In the genomic region with DNA sequence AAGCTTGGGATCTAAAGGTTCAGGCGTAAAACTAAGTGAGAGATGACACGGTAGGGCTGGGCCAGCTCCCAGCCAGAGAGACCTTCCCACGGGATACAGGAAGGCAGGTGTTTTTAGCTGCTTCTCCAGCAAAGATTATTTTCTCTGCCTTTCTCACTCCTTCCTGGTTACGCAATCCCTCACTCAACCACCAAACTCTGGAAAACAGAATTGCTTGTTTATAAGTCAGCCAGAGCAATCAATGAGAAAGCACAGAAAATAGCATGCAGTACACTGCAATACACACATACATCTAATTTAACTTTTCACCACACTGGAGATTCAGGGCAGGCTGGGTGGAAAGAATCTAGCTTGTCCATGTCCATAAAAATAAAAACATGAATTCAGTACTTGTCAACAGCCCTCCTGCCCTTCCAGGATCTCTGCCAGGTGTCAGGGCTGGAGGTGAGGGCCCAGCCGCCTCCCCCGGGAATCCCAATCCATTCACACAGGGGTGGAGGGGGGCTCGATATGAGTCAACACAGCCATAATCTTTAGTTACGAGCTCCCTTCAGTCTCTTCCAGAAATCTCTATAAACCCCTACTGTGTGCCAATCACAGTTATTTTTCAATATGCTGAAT, we compare ENCODE assay signal across 9 cellular contexts. TPM values are rescaled to one million over a fixed set of nuclear protein-coding genes. Genes with fewer than 3 reads are reported as not detected.
A peak's percentile ranks its signal among the peaks of the same experiment; 100 is the strongest.
DNase-seq lines count a peak whose midpoint lies in the region; ATAC-seq and TF ChIP-seq lines count a peak whose summit lies in the region.
"Had no signal": no experiment of that assay in that cellular context is flagged by ENCODE, and none has a peak within 500 bp of the region (broad histone marks: within the 10 kb centered on the region; RNA-seq: fewer than 3 reads in every experiment).

No MANE protein-coding gene starts in this region.

- peak overlapping the region; percentile 47 for H3K27ac ChIP-seq in HEK293 (ENCODE audit: extremely low read depth, low read depth, low read length)
- peak overlapping the region; percentile 61 for H3K27ac ChIP-seq in Panc1 (ENCODE audit: low read length)
- no peak overlapping the region for H3K27ac ChIP-seq in foreskin keratinocyte

- DNase-seq in Panc1 (ENCODE audit: low read depth, low spot score) (no peak), foreskin keratinocyte (peak; percentile 27 to 58), renal cortical epithelial cell (ENCODE audit: low read depth) (peak; percentile 98), HAP-1 (ENCODE audit: low spot score in 2 of 2) (no peak)
- DNase-seq: activated T-cell treated with anti-CD3 and anti-CD28 coated beads, Interleukin-2, amount 50 U/mL, for 24 hours; naive B cell had no signal

- intact Hi-C loops in Panc1 (cut with micrococcal nuclease; ENCODE audit: unreplicated experiment): loop anchor here (10.0 kb wide), 1 partner anchor 62 kb away; no protein-coding TSS in a partner anchor

- POLR2A ChIA-PET in HEK293 (lab: Yijun Ruan, JAX): interaction anchor here (0.6 to 3.0 kb wide), 9 partner anchors 8 to 124 kb away, joined by 3 to 10 read pairs (median 5); no protein-coding TSS in a partner anchor
- POLR2A ChIA-PET in Panc1 (lab: Charles Lee): interaction anchor here (0.6 to 0.7 kb wide), 2 partner anchors 58 to 1333 kb away, joined by 3 to 5 read pairs; no protein-coding TSS in a partner anchor

- no peaks in the 10 kb centered on the region for H3K27me3 ChIP-seq in Panc1 (ENCODE audit: control insufficient read depth, insufficient read depth, low read length)
- H3K27me3 ChIP-seq in foreskin keratinocyte: no peaks in the 10 kb centered on the region
- H3K27me3 ChIP-seq in HAP-1 (ENCODE audit: low read depth): no peaks in the 10 kb centered on the region

- BruUV-seq in Panc1 (replicated peaks; lab: Mats Ljungman, UMichigan): TSS peak; percentile 30

- peaks cover 5 to 44% of the 10 kb centered on the region in 2 experiments for H3K36me3 ChIP-seq in HEK293 (ENCODE audit: control insufficient read depth in 2 of 2, insufficient read depth in 1 of 2, low read length in 2 of 2)
- peaks cover 6% of the 10 kb centered on the region for H3K36me3 ChIP-seq in Panc1 (ENCODE audit: control insufficient read depth, insufficient read depth, low read length)
- H3K36me3 ChIP-seq in HAP-1 (replicated peaks): peaks cover 5% of the 10 kb centered on the region

- H3K4me3 ChIP-seq in HEK293 (ENCODE audit: low read depth, low read length): no peak overlapping the region
- H3K4me3 ChIP-seq in Panc1 (ENCODE audit: low read depth in 2 of 2, low read length in 2 of 2): no peak overlapping the region
- no peak overlapping the region for H3K4me3 ChIP-seq in HAP-1

- H3K4me1 ChIP-seq in HEK293 (ENCODE audit: control insufficient read depth, insufficient read depth, low read length): peaks cover 52% of the 10 kb centered on the region
- peaks cover 90% of the 10 kb centered on the region for H3K4me1 ChIP-seq in Panc1 (ENCODE audit: control insufficient read depth, insufficient read depth, low read length)
- H3K4me1 ChIP-seq in foreskin keratinocyte: peaks cover 22% of the 10 kb centered on the region
- H3K4me1 ChIP-seq in HAP-1: no peaks in the 10 kb centered on the region; the same call in 1 of the 2 replicates

- CTCF ChIA-PET in HEK293 (lab: Yijun Ruan, JAX) (interaction anchor here (0.6 to 2.6 kb wide), 8 partner anchors 8 to 672 kb away, joined by 3 to 9 read pairs (median 4); no protein-coding TSS in a partner anchor), Panc1 (lab: Charles Lee) (interaction anchor here (0.6 to 1.1 kb wide), 2 partner anchors 29 to 65 kb away, joined by 3 to 6 read pairs; no protein-coding TSS in a partner anchor)

- peak; percentile 14 for ATAC-seq in Panc1
- ATAC-seq in foreskin keratinocyte: peak; percentile 3
- ATAC-seq in GM19467 (IDR thresholded peaks at IDR 0.05; ENCODE audit: unreplicated experiment): no peak
- ATAC-seq in GM21737 (IDR thresholded peaks at IDR 0.05; ENCODE audit: unreplicated experiment): no peak

- H3K9me3 ChIP-seq in HEK293 (ENCODE audit: control insufficient read depth, insufficient read depth, low read depth, low read length) (no peaks in the 10 kb centered on the region; the same call in 1 of the 2 replicates), Panc1 (ENCODE audit: control insufficient read depth, insufficient read depth, low read depth, low read length) (no peaks in the 10 kb centered on the region), HAP-1 (no peaks in the 10 kb centered on the region)

- TF ChIP-seq CTCF in HEK293 (tag by site-specific recombination; IDR thresholded peaks at IDR 0.05) (no peak), Panc1 (IDR thresholded peaks at IDR 0.05) (no peak), foreskin keratinocyte (conservative IDR thresholded peaks at IDR 0.05) (no peak)

- in situ Hi-C loops in Panc1 (cut with HindIII; ENCODE audit: low pct_unique_long_range_greater_than_20kb, low sequenced_read_pairs) (no loop called here), HAP-1 (cut with MboI; ENCODE audit: low sequenced_read_pairs) (no loop called here)

TF ChIP-seq in HEK293, 187 proteins besides CTCF, POLR2A, EP300 and RAD21 (continues in another document):
- TF ChIP-seq ZNF211 (tag by site-specific recombination; IDR thresholded peaks at IDR 0.05; ENCODE audit: low read depth) (no peak), ZEB2 (tag by site-specific recombination; IDR thresholded peaks at IDR 0.05) (peak; percentile 42; the same call in 1 of the 2 replicates), PRDM1 (tag by site-specific recombination; IDR thresholded peaks at IDR 0.05) (peak; percentile 96), ZBTB8A (tag by site-specific recombination; IDR thresholded peaks at IDR 0.05) (no peak), ZNF23 (tag by site-specific recombination; IDR thresholded peaks at IDR 0.05; ENCODE audit: borderline replicate concordance) (no peak), PATZ1 (tag by site-specific recombination; IDR thresholded peaks at IDR 0.05) (peak; percentile 60; the same call in 1 of the 2 replicates), ZNF830 (tag by site-specific recombination; IDR thresholded peaks at IDR 0.05; ENCODE audit: low read depth) (no peak), ZNF280D (tag by site-specific recombination; IDR thresholded peaks at IDR 0.05) (no peak), ZBTB48 (tag by site-specific recombination; IDR thresholded peaks at IDR 0.05) (no peak)
- TF ChIP-seq, protein P1, sequence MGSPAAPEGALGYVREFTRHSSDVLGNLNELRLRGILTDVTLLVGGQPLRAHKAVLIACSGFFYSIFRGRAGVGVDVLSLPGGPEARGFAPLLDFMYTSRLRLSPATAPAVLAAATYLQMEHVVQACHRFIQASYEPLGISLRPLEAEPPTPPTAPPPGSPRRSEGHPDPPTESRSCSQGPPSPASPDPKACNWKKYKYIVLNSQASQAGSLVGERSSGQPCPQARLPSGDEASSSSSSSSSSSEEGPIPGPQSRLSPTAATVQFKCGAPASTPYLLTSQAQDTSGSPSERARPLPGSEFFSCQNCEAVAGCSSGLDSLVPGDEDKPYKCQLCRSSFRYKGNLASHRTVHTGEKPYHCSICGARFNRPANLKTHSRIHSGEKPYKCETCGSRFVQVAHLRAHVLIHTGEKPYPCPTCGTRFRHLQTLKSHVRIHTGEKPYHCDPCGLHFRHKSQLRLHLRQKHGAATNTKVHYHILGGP (tag by site-specific recombination; IDR thresholded peaks at IDR 0.05): no peak

RNA-seq across cellular contexts. Expression of gene RHPN2, which starts 12.2 kb away (rescaled TPM):
- total RNA-seq in Panc1 (2021; ENCODE audit: unreplicated experiment) (227 TPM), foreskin keratinocyte (4.7 and 5.0 TPM in 2 replicates), renal cortical epithelial cell (46.5 and 92.1 TPM in 2 replicates)
- 173 TPM for polyA plus RNA-seq in Panc1 (2012; ENCODE audit: insufficient read length)
- 1.7 and 1.8 TPM in 2 replicates for polyA plus RNA-seq in foreskin keratinocyte

RNA-seq across cellular contexts. Expression of gene GPATCH1, which starts 28.5 kb away (rescaled TPM):
- total RNA-seq in Panc1 (2021; ENCODE audit: unreplicated experiment) (34.7 TPM), foreskin keratinocyte (6.9 and 7.6 TPM in 2 replicates), renal cortical epithelial cell (4.2 and 8.3 TPM in 2 replicates)
- polyA plus RNA-seq in Panc1 (2012; ENCODE audit: insufficient read length): 30.0 TPM
- 3.9 and 4.1 TPM in 2 replicates for polyA plus RNA-seq in foreskin keratinocyte

Comparison
In these comparisons a context has a peak if more than half of its experiments do, and no peak if none do; other contexts are left out.
1. ATAC-seq: peak in Panc1 (single experiment) and foreskin keratinocyte (single experiment); none in GM19467 (single experiment) and GM21737 (single experiment).
2. DNase-seq: peak in foreskin keratinocyte (2 of 2) and renal cortical epithelial cell (single experiment); none in Panc1 (single experiment) and HAP-1 (0 of 2).